In the genomic region with DNA sequence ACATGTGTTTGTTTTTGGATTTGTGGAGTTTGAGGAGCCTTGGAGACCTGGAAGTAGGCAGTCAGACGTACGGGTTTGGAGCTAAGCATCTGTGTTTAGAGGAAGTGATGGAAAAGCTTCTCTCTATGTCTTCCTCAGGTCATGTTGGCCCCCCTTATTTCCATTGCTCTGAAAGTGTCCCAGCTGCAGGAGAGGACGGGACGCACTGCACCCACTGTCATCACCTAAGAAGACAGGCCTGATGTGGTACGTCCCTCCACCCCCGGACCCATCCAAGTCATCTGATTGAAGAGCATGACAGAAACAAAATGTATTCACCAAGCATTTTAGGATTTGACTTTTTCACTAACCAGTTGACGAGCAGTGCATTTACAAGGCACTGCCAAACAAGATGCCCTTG, we compare ENCODE assay signal across 1 cellular context.
TF ChIP-seq lines count a peak whose summit lies in the region.

No MANE protein-coding gene starts in this region.

TF ChIP-seq in IMR-90, 13 proteins besides CTCF, POLR2A, EP300 and RAD21 (continued from another document):
- no peak for TF ChIP-seq USF2 (IDR thresholded peaks at IDR 0.05; ENCODE audit: low read depth, low read length)
- no peak for TF ChIP-seq RFX5 (IDR thresholded peaks at IDR 0.05; ENCODE audit: low read depth, low read length)
